In the genomic region with DNA sequence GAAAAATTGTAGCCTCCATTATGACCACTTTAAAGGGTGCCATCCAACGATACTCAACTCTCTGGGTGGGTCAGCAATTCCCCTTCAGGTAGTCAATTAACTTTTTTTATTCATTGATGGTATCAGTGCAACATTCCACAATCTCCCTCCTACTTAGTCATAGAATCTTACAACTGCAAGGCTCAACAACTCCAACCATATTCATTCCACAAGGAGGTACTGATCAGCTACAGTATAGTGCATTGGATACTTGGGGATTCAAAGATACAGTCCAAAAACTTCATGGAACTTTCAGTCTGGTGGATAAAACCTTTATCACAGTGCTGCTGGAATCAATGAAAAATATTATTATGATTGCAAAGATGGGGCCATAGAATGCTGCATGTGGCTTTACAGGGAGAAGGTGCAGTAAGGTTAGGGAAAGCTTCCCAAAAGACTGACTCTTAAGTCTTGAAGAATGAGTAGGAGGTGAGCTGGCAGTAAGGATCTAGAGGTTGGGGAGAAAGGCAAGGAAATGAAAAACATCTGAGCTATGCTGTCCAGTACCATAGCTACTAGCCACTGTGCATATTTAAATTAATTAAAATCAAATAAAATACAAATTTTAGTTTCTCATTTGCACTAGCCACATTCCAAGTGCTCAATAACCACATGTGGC, we compare ENCODE assay signal across 21 cellular contexts.
DNase-seq lines count a peak whose midpoint lies in the region; ATAC-seq, FAIRE-seq and TF ChIP-seq lines count a peak whose summit lies in the region.
"Had no signal": no experiment of that assay in that cellular context is flagged by ENCODE, and none has a peak within 500 bp of the region (broad histone marks: within the 10 kb centered on the region; RNA-seq: fewer than 3 reads in every experiment).

No MANE protein-coding gene starts in this region.

- ATAC-seq in activated CD4-positive, alpha-beta T cell treated with anti-CD3 and anti-CD28 coated beads for 36 hours, result no peak

- H3K27me3 ChIP-seq in GM23248 (replicated peaks; ENCODE audit: insufficient read depth) (no peaks in the 10 kb centered on the region), SK-N-SH (ENCODE audit: insufficient read depth) (no peaks in the 10 kb centered on the region), dorsolateral prefrontal cortex (peaks cover 0 to 6% (median 0%) of the 10 kb centered on the region in 45 donors)
- H3K27me3 ChIP-seq: BE2C, SJCRH30 had no signal

- no peaks in the 10 kb centered on the region for H3K27me3 Mint-ChIP-seq in activated CD4-positive, alpha-beta T cell treated with anti-CD3 and anti-CD28 coated beads for 36 hours
- H3K27me3 Mint-ChIP-seq: CD8-positive, alpha-beta memory T cell had no signal

- in situ Hi-C loops in GM23248 (cut with MboI), result no loop called here

- H3K79me2 ChIP-seq in GM23248 (ENCODE audit: insufficient read depth), result no peaks in the 10 kb centered on the region
- no peaks in the 10 kb centered on the region for H3K79me2 ChIP-seq in SK-N-SH (ENCODE audit: insufficient read depth)

- H3K9me2 ChIP-seq in GM23248 (ENCODE audit: insufficient read depth) (no peaks in the 10 kb centered on the region), SK-N-SH (no peaks in the 10 kb centered on the region)

- no peaks in the 10 kb centered on the region for H3K36me3 ChIP-seq in GM23248 (ENCODE audit: low read depth)
- no peaks in the 10 kb centered on the region for H3K36me3 ChIP-seq in SK-N-SH (replicated peaks in 1 of 2; ENCODE audit: control insufficient read depth in 1 of 2, insufficient read depth in 2 of 2, low read length in 1 of 2)
- H3K36me3 ChIP-seq: BE2C, SJCRH30 had no signal

- H3K4me3 ChIP-seq in GM23248, result 0 out of 2 replicates have a peak overlapping the region, but pooled peaks have one; percentile 7
- no peak overlapping the region for H3K4me3 ChIP-seq in SK-N-SH (ENCODE audit: low read depth in 2 of 2, low read length in 1 of 2)
- H3K4me3 ChIP-seq in foreskin fibroblast (ENCODE audit: low read depth in 1 of 2, low read length in 2 of 2), result no peak overlapping the region
- no peak overlapping the region for H3K4me3 ChIP-seq in dorsolateral prefrontal cortex
- H3K4me3 ChIP-seq: PC-9, SJCRH30 had no signal

- H3K9ac ChIP-seq in GM23248 (no peak overlapping the region), SK-N-SH (no peak overlapping the region)

- peaks cover 13% of the 10 kb centered on the region for H3K9me3 Mint-ChIP-seq in activated CD4-positive, alpha-beta T cell treated with anti-CD3 and anti-CD28 coated beads for 36 hours (ENCODE audit: low read depth)

- no peak overlapping the region for H3K4me3 Mint-ChIP-seq in activated CD4-positive, alpha-beta T cell treated with anti-CD3 and anti-CD28 coated beads for 36 hours
- H3K4me3 Mint-ChIP-seq: CD8-positive, alpha-beta memory T cell had no signal

- H3F3A ChIP-seq in GM23248 (ENCODE audit: insufficient read depth) (peaks cover 30% of the 10 kb centered on the region), SK-N-SH (replicated peaks; ENCODE audit: insufficient read depth) (peaks cover 8% of the 10 kb centered on the region)

- WGBS in GM23248 (ENCODE audit: low coverage in 1 of 2, low lambda C conversion rate in 2 of 2, missing lambda C conversion rate in 2 of 2), 2 experiments, result 32 to 33% methylated on average over 1 of the region's 1 CpG
- 53% methylated on average over 1 of the region's 1 CpG for WGBS in SK-N-SH (ENCODE audit: low lambda C conversion rate)

- no peak overlapping the region for H3K27ac Mint-ChIP-seq in activated CD4-positive, alpha-beta T cell treated with anti-CD3 and anti-CD28 coated beads for 36 hours
- H3K27ac Mint-ChIP-seq: CD8-positive, alpha-beta memory T cell had no signal

- H3K4me2 ChIP-seq in GM23248 (ENCODE audit: unreplicated experiment), result peak overlapping the region; percentile 53
- H3K4me2 ChIP-seq in SK-N-SH, result no peak overlapping the region
- H3K4me2 ChIP-seq: PC-9 had no signal

- no peak for TF ChIP-seq RAD21 in SK-N-SH (IDR thresholded peaks at IDR 0.05; ENCODE audit: low read length)

- DNase-seq in GM23248 (peak; percentile 84), SK-N-SH (no peak), foreskin fibroblast (peak; percentile 66 to 83), activated gamma-delta T cell treated with Interleukin-2 at 50 U/mL for 16 hours (no peak), frontal cortex (ENCODE audit: low spot score in 2 of 2) (no peak), dorsolateral prefrontal cortex (no peak)
- no peak for DNase-seq in activated CD4-positive, alpha-beta T cell treated with anti-CD3 and anti-CD28 coated beads for 36 hours
- DNase-seq: ACHN; BE2C; CD8-positive, alpha-beta memory T cell; DMS79 treated with DMSO at 0.1 percent for 48 hours; GF-D8; MV-4-11; NCI-H1417 treated with DMSO at 0.1 percent for 48 hours; NCI-H2029 treated with DMSO at 0.1 percent for 48 hours; NCI-H510A; PC-9; SJCRH30; SW 1271 had no signal

- CTCF ChIA-PET in SK-N-SH (lab: Yijun Ruan, JAX), result no interaction called here
- CTCF ChIA-PET in activated CD4-positive, alpha-beta T cell treated with anti-CD3 and anti-CD28 coated beads for 36 hours (lab: Charles Lee), result interaction anchor here (1.4 kb wide), 1 partner anchor 9 kb away, joined by 4 read pairs; no protein-coding TSS in a partner anchor

- TF ChIP-seq EP300 in SK-N-SH (IDR thresholded peaks at IDR 0.05; ENCODE audit: borderline replicate concordance in 1 of 2, low read depth in 1 of 2, low read length in 1 of 2), result no peak

- H3K4me1 ChIP-seq in GM23248 (ENCODE audit: insufficient read depth), result peaks cover 32% of the 10 kb centered on the region
- no peaks in the 10 kb centered on the region for H3K4me1 ChIP-seq in SK-N-SH (ENCODE audit: control insufficient read depth in 1 of 2, insufficient read depth in 2 of 2, low read depth in 1 of 2, low read length in 1 of 2)
- H3K4me1 ChIP-seq: BE2C, SJCRH30 had no signal

- FAIRE-seq in frontal cortex (lab: Jason Lieb, UNC), result no peak
- FAIRE-seq: GM12892, H1 had no signal

- POLR2A ChIA-PET in SK-N-SH (lab: Yijun Ruan, JAX), result no interaction called here
- POLR2A ChIA-PET in activated CD4-positive, alpha-beta T cell treated with anti-CD3 and anti-CD28 coated beads for 36 hours (lab: Charles Lee), result interaction anchor here (0.6 kb wide), 1 partner anchor 406 kb away, joined by 3 read pairs; no protein-coding TSS in a partner anchor

- peak overlapping the region; percentile 60 for H3K27ac ChIP-seq in GM23248
- H3K27ac ChIP-seq in SK-N-SH (ENCODE audit: low read depth in 2 of 2, low read length in 1 of 2), result peak overlapping the region in 1 of 2 experiments; percentile 8; a peak in 1 of 4 replicates
- H3K27ac ChIP-seq in dorsolateral prefrontal cortex, result no peak overlapping the region
- H3K27ac ChIP-seq: SJCRH30 had no signal

- TF ChIP-seq CTCF in SK-N-SH (IDR thresholded peaks at IDR 0.05) (no peak), foreskin fibroblast (IDR thresholded peaks at IDR 0.05; ENCODE audit: low read depth, low read length) (no peak), dorsolateral prefrontal cortex (IDR thresholded peaks at IDR 0.05 in 54 of 56, conservative IDR thresholded peaks at IDR 0.05 in 2 of 56; ENCODE audit: low read depth in 1 of 56, partially characterized antibody in 56 of 56) (no peak)

- H3K4me1 Mint-ChIP-seq in activated CD4-positive, alpha-beta T cell treated with anti-CD3 and anti-CD28 coated beads for 36 hours, result no peaks in the 10 kb centered on the region
- H3K4me1 Mint-ChIP-seq: CD8-positive, alpha-beta memory T cell had no signal

- no peaks in the 10 kb centered on the region for H3K9me3 ChIP-seq in GM23248 (ENCODE audit: low read depth)
- peaks cover 13% of the 10 kb centered on the region for H3K9me3 ChIP-seq in SK-N-SH
- H3K9me3 ChIP-seq: BE2C had no signal

- no peak overlapping the region for H2AFZ ChIP-seq in GM23248
- no peak overlapping the region for H2AFZ ChIP-seq in SK-N-SH (ENCODE audit: low read depth)
- H2AFZ ChIP-seq: PC-9 had no signal

- peaks cover 5% of the 10 kb centered on the region for H3K36me3 Mint-ChIP-seq in activated CD4-positive, alpha-beta T cell treated with anti-CD3 and anti-CD28 coated beads for 36 hours (ENCODE audit: low read depth)

- intact Hi-C loops in activated CD4-positive, alpha-beta T cell treated with anti-CD3 and anti-CD28 coated beads for 36 hours (cut with DNase I, micrococcal nuclease), result no loop called here
- intact Hi-C loops in dorsolateral prefrontal cortex (cut with DNase I), result no loop called here

- H4K20me1 ChIP-seq in GM23248 (ENCODE audit: insufficient read depth), result no peaks in the 10 kb centered on the region
- H4K20me1 ChIP-seq in SK-N-SH (ENCODE audit: insufficient read depth), result no peaks in the 10 kb centered on the region

TF ChIP-seq in SK-N-SH, 30 proteins besides CTCF, POLR2A, EP300 and RAD21:
- TF ChIP-seq TCF12 (IDR thresholded peaks at IDR 0.05), result peak; percentile 44; the same call in 1 of the 2 replicates
- TF ChIP-seq ELF1 (IDR thresholded peaks at IDR 0.05), result no peak
- 0 out of 2 replicates have a peak, but pooled peaks have one; percentile 3 for TF ChIP-seq JUND (IDR thresholded peaks at IDR 0.05)
- peak; percentile 37 for TF ChIP-seq FOSL2 (IDR thresholded peaks at IDR 0.05; ENCODE audit: borderline replicate concordance, low read depth)

Comparison
In these comparisons a context has a peak if more than half of its experiments do, and no peak if none do; other contexts are left out.
1. DNase-seq: peak in GM23248 (single experiment) and foreskin fibroblast (2 of 2); none in SK-N-SH (single experiment), activated gamma-delta T cell treated with Interleukin-2 at 50 U/mL for 16 hours (single experiment), activated CD4-positive, alpha-beta T cell treated with anti-CD3 and anti-CD28 coated beads for 36 hours (single experiment), frontal cortex (0 of 2) and dorsolateral prefrontal cortex (0 of 10).